1 cellular context compared by ENCODE assay signal in the genomic region with DNA sequence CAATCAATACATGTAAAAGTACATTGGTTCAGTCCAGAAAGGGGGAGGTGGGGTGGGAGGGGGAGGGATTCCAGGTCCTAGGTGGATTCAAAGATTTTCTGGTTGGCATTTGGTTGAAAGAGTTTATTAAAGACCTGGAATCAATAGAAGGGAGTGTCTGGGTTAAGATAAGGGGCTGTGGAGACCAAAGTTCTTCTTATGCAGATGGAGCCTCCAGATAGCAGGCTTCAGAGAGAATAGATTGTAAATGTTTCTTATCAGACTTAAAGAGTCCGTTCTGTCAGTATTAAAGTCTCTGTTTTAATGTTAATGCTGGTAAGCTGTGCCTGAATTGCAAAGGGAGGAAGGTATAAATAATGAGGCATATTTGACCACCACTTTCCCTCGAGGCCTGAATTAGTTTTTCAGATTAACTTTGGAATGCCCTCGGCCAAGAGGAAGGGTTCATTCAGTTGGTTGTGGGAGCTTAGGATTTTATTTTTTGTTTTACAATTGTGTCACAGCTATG.
A peak's percentile ranks its signal among the peaks of the same experiment; 100 is the strongest.
TF ChIP-seq lines count a peak whose summit lies in the region.

No MANE protein-coding gene starts in this region.

TF ChIP-seq in K562, 482 proteins besides CTCF, POLR2A, EP300 and RAD21:
- TF ChIP-seq ZNF766 (CRISPR knock-in tag; conservative IDR thresholded peaks at IDR 0.05) (0 out of 2 replicates have a peak, but pooled peaks have one; percentile 28), ZSCAN32 (CRISPR knock-in tag; IDR thresholded peaks at IDR 0.05) (no peak), CBFA2T3 (IDR thresholded peaks at IDR 0.05) (0 out of 2 replicates have a peak, but pooled peaks have one; percentile 16)
TF ChIP-seq in K562: peak in this region for 2.
